ENCODE assay signal across 8 cellular contexts in genomic region chr20:46174469-46175126, GRCh38. TPM values are rescaled to one million over a fixed set of nuclear protein-coding genes. Genes with fewer than 3 reads are reported as not detected.
DNase-seq lines count a peak whose midpoint lies in the region; ATAC-seq, FAIRE-seq and TF ChIP-seq lines count a peak whose summit lies in the region.

No MANE protein-coding gene starts in this region.

- CTCF ChIA-PET in HepG2 (lab: Yijun Ruan, JAX; ENCODE audit: low intra/inter-chr PET ratio, low total read pairs), result interaction anchor here (0.6 to 2.6 kb wide), 4 partner anchors 42 to 160 kb away, joined by 3 to 19 read pairs (median 8); no protein-coding TSS in a partner anchor

- H3K27me3 ChIP-seq in MG63 (peaks cover 62% of the 10 kb centered on the region), HepG2 (ENCODE audit: control insufficient read depth in 1 of 2, insufficient read depth in 2 of 2, low read length in 2 of 2) (peaks cover 12 to 82% of the 10 kb centered on the region in 2 experiments; a peak in 4 of 5 replicates)

- no peak overlapping the region for H3K9ac ChIP-seq in HepG2 (ENCODE audit: insufficient read depth, low read depth, low read length)

- intact Hi-C loops in HepG2 (cut with micrococcal nuclease; ENCODE audit: unreplicated experiment), result loop anchor here (1.0 kb wide), 1 partner anchor 42 kb away; no protein-coding TSS in a partner anchor

- H3K9me3 ChIP-seq in MG63 (no peaks in the 10 kb centered on the region), HepG2 (ENCODE audit: low read length) (no peaks in the 10 kb centered on the region)

- no peaks in the 10 kb centered on the region; the same call in 1 of the 2 replicates for H4K20me1 ChIP-seq in HepG2 (ENCODE audit: insufficient read depth, low read length)

- H3K27ac Mint-ChIP-seq in chondrocyte (ENCODE audit: unreplicated experiment), result no peak overlapping the region

- H3K36me3 ChIP-seq in MG63 (no peaks in the 10 kb centered on the region), HepG2 (replicated peaks in 1 of 2; ENCODE audit: control insufficient read depth in 1 of 2, insufficient read depth in 2 of 2, low read length in 2 of 2) (no peaks in the 10 kb centered on the region)

- ATAC-seq in HepG2 (peak; percentile 90), GM21381 (IDR thresholded peaks at IDR 0.05; ENCODE audit: unreplicated experiment) (no peak), HG03439 (IDR thresholded peaks at IDR 0.05; ENCODE audit: unreplicated experiment) (no peak)

- POLR2A ChIA-PET in HepG2 (lab: Yijun Ruan, JAX), result no interaction called here

- whole genome bisulfite sequencing in HepG2 (ENCODE audit: low lambda C conversion rate), result 47% methylated on average over 31 of the region's 77 CpGs

- H3K4me1 ChIP-seq in HepG2 (ENCODE audit: insufficient read depth, low read length), result no peaks in the 10 kb centered on the region

- H3K9me3 Mint-ChIP-seq in chondrocyte (ENCODE audit: low read depth), result no peaks in the 10 kb centered on the region

- no peak overlapping the region for H3K4me3 Mint-ChIP-seq in chondrocyte (ENCODE audit: unreplicated experiment)

- 0 out of 2 replicates have a peak overlapping the region, but pooled peaks have one; percentile 29 for H3K4me2 ChIP-seq in HepG2 (ENCODE audit: low read depth, low read length)

- in situ Hi-C loops in HepG2 (cut with HindIII; ENCODE audit: extremely low pct_ligation_motif_present, low pct_unique_long_range_greater_than_20kb), result loop anchor here (10.0 kb wide), 1 partner anchor 150 kb away; the partner anchor contains the start of gene SLC12A5

- no peak overlapping the region for H3K27ac ChIP-seq in HepG2 (ENCODE audit: extremely low read length, insufficient read depth, low read length)

- no peak for TF ChIP-seq EP300 in HepG2 (IDR thresholded peaks at IDR 0.05; ENCODE audit: low read depth in 2 of 2, low read length in 2 of 2)
- no peak for TF ChIP-seq EP300 in HepG2 (CRISPR knock-in tag; IDR thresholded peaks at IDR 0.05; ENCODE audit: borderline replicate concordance)

- no TSS peak for BruUV-seq in HepG2 (replicated peaks; lab: Mats Ljungman, UMichigan)

- FAIRE-seq in HepG2 (lab: Jason Lieb, UNC), result peak; percentile 53

- H3K4me1 Mint-ChIP-seq in chondrocyte (ENCODE audit: low read depth), result no peaks in the 10 kb centered on the region

- TF ChIP-seq POLR2A in HepG2 (IDR thresholded peaks at IDR 0.05; ENCODE audit: insufficient read depth in 1 of 2, low read depth in 2 of 2, low read length in 2 of 2), result no peak

- DNase-seq in CD1c-positive myeloid dendritic cell (ENCODE audit: extremely low spot score), result peak; percentile 78
- DNase-seq in MG63, result peak; percentile 62
- peak; percentile 64 to 75 for DNase-seq in activated CD4-positive, alpha-beta T cell treated with anti-CD3 and anti-CD28 coated beads for 24 hours (ENCODE audit: low read depth in 2 of 2)
- no peak for DNase-seq in chondrocyte (ENCODE audit: low spot score)
- peak; percentile 57 for DNase-seq in HepG2 (ENCODE audit: low spot score)
- peak; percentile 43 to 73 (median 46) for DNase-seq in stimulated activated CD4-positive, alpha-beta T cell treated with anti-CD3 and anti-CD28 coated beads, TNF-alpha, amount 100 ng/mL, for 48 hours (ENCODE audit: low read depth in 3 of 3)

- peak; percentile 89 for TF ChIP-seq RAD21 in HepG2 (CRISPR knock-in tag; IDR thresholded peaks at IDR 0.05)

- no peak overlapping the region for H2AFZ ChIP-seq in HepG2 (ENCODE audit: low read length)

- H3K27me3 Mint-ChIP-seq in chondrocyte (ENCODE audit: low read depth), result peaks cover 82% of the 10 kb centered on the region

- TF ChIP-seq CTCF in chondrocyte (IDR thresholded peaks at IDR 0.05) (peak; percentile 78), HepG2 (CRISPR knock-in tag; IDR thresholded peaks at IDR 0.05) (peak; percentile 87)

- no peaks in the 10 kb centered on the region for H3K79me2 ChIP-seq in HepG2 (ENCODE audit: insufficient read depth, low read length)

- peaks cover 3% of the 10 kb centered on the region for H3K36me3 Mint-ChIP-seq in chondrocyte (ENCODE audit: low read depth)

- H3K4me3 ChIP-seq in MG63 (no peak overlapping the region), HepG2 (replicated peaks in 1 of 3; ENCODE audit: insufficient read depth in 1 of 3, low read depth in 2 of 3, low read length in 3 of 3) (no peak overlapping the region; a peak in 1 of 6 replicates)

TF ChIP-seq in HepG2, 621 proteins besides CTCF, POLR2A, EP300 and RAD21 (continues in another document):
- TF ChIP-seq REL (CRISPR knock-in tag; conservative IDR thresholded peaks at IDR 0.05) (no peak), ZSCAN5A (CRISPR knock-in tag; IDR thresholded peaks at IDR 0.05; ENCODE audit: borderline replicate concordance) (no peak), SP1 (IDR thresholded peaks at IDR 0.05) (no peak), SP1 (CRISPR knock-in tag; IDR thresholded peaks at IDR 0.05) (0 out of 2 replicates have a peak, but pooled peaks have one; percentile 28), TEAD2 (CRISPR knock-in tag; IDR thresholded peaks at IDR 0.05) (no peak), DMTF1 (CRISPR knock-in tag; IDR thresholded peaks at IDR 0.05) (no peak), RNF2 (conservative IDR thresholded peaks at IDR 0.05; ENCODE audit: low read depth) (0 out of 2 replicates have a peak, but pooled peaks have one; percentile 39), HMGXB4 (CRISPR knock-in tag; IDR thresholded peaks at IDR 0.05; ENCODE audit: borderline replicate concordance in 1 of 2, low read depth in 1 of 2) (0 out of 4 replicates have a peak, but pooled peaks of 1 of the 2 experiments have one; percentile 22)

RNA-seq across cellular contexts. Expression of gene CD40, which starts 56.5 kb away (rescaled TPM):
- not detected in 2 replicates for total RNA-seq in MG63 (2014; rRNA removed; shearing (Covaris generic); ENCODE audit: low replicate concordance)
- total RNA-seq in chondrocyte, result 2.4 to 2.5 TPM in 2 of 3 replicates, not detected in the other
- total RNA-seq in HepG2 (2016; rRNA removed; fragmentation: Illumina TruSeq; extraction: Trizol), result 2.2 and 4.6 TPM in 2 replicates
- 1.6 and 2.0 TPM in 2 replicates for total RNA-seq in HepG2 (2016; cell fraction: cytosol; rRNA removed; fragmentation: Illumina TruSeq; extraction: Trizol; ENCODE audit: low read depth)
- 2.5 and 4.5 TPM in 2 replicates for total RNA-seq in HepG2 (2016; cell fraction: insoluble cytoplasmic fraction; rRNA removed; fragmentation: Illumina TruSeq; extraction: Trizol)
- total RNA-seq in HepG2 (2016; cell fraction: membrane; rRNA removed; fragmentation: Illumina TruSeq; extraction: Trizol), result 2.7 and 3.4 TPM in 2 replicates
- total RNA-seq in HepG2 (2016; cell fraction: nucleus; rRNA removed; fragmentation: Illumina TruSeq; extraction: Trizol), result 4.5 and 5.3 TPM in 2 replicates
- 13.4 TPM in 2 replicates for polyA plus RNA-seq in HepG2 (2011; rRNA removed)
- polyA plus RNA-seq in HepG2 (2011; cell fraction: cytosol; rRNA removed), result 10.3 and 14.5 TPM in 2 replicates
- polyA plus RNA-seq in HepG2 (2011; cell fraction: nucleus; rRNA removed), result 11.5 and 13.3 TPM in 2 replicates
- polyA plus RNA-seq in HepG2 (2012), result 5.5 and 6.2 TPM in 2 replicates
- 1.8 and 2.2 TPM in 2 replicates for polyA plus RNA-seq in HepG2 (2016; cell fraction: cytosol; fragmentation: Illumina TruSeq; extraction: Trizol; ENCODE audit: low read depth)
- 2.2 and 2.6 TPM in 2 replicates for polyA plus RNA-seq in HepG2 (2016; cell fraction: insoluble cytoplasmic fraction; fragmentation: Illumina TruSeq; extraction: Trizol; ENCODE audit: low read depth)
- polyA plus RNA-seq in HepG2 (2016; cell fraction: membrane; fragmentation: Illumina TruSeq; extraction: Trizol; ENCODE audit: low read depth), result 1.6 and 2.6 TPM in 2 replicates
- 7.9 and 9.2 TPM in 2 replicates for polyA plus RNA-seq in HepG2 (2016; cell fraction: nucleus; fragmentation: Illumina TruSeq; extraction: Trizol; ENCODE audit: insufficient read depth, low read depth)
- polyA minus RNA-seq in HepG2 (2011; rRNA and poly(A)+ RNA removed; ENCODE audit: low replicate concordance), result 0.70 and 6.5 TPM in 2 replicates
- polyA minus RNA-seq in HepG2 (2011; cell fraction: cytosol; rRNA and poly(A)+ RNA removed), result 3.3 and 4.0 TPM in 2 replicates
- 4.8 and 5.8 TPM in 2 replicates for polyA minus RNA-seq in HepG2 (2011; cell fraction: nucleus; rRNA and poly(A)+ RNA removed)
